Comparison of ENCODE assay signal across 9 cellular contexts in the genomic region with DNA sequence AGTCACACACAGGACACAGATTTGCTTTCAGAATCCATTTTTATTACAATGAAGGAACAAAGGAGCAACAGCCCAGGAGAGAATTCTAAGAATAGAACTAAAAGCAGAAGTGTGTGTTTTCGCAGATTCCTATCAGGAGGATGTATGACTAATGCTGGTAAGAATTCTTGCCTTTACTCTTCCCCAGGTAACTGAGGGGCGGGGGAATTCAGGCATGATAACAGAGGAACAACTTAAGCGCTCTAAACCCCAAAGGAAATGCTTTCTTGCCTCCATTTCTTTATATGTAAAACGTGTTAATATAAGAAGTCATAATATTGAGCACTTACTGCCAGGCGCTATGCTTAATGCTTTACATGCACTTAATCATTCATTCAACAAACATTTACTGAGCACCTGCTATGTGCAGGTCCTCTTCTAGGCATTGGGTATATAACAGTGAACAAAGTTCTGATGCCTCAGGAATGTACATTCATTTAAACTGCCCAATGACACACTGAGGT. TPM values are rescaled to one million over a fixed set of nuclear protein-coding genes. Genes with fewer than 3 reads are reported as not detected.
A peak's percentile ranks its signal among the peaks of the same experiment; 100 is the strongest.
DNase-seq lines count a peak whose midpoint lies in the region; ATAC-seq, FAIRE-seq and TF ChIP-seq lines count a peak whose summit lies in the region.
"Had no signal": no experiment of that assay in that cellular context is flagged by ENCODE, and none has a peak within 500 bp of the region (broad histone marks: within the 10 kb centered on the region; RNA-seq: fewer than 3 reads in every experiment).

No MANE protein-coding gene starts in this region.

- H3K36me3 ChIP-seq in OCI-LY3 (replicated peaks; ENCODE audit: low read depth, low read length) (no peaks in the 10 kb centered on the region), bronchial epithelial cell (ENCODE audit: control insufficient read depth, insufficient read depth, low read length) (no peaks in the 10 kb centered on the region)

- CTCF ChIA-PET in activated CD4-positive, alpha-beta T cell treated with anti-CD3 and anti-CD28 coated beads for 36 hours (lab: Charles Lee) = no interaction called here

- H3K4me3 Mint-ChIP-seq in activated CD4-positive, alpha-beta T cell treated with anti-CD3 and anti-CD28 coated beads for 36 hours = peak overlapping the region; percentile 49
- no peak overlapping the region for H3K4me3 Mint-ChIP-seq in stimulated activated memory B cell treated with anti-CD40 and anti-IgM and Interleukin-4, amounts not matched to agents 10 μg/mL and 1 μg/mL and 100 μg/mL, for 72 hours
- H3K4me3 Mint-ChIP-seq: HFFc6 had no signal

- no peak overlapping the region for H3K9ac ChIP-seq in OCI-LY3 (ENCODE audit: low read length)

- POLR2A ChIA-PET in activated CD4-positive, alpha-beta T cell treated with anti-CD3 and anti-CD28 coated beads for 36 hours (lab: Charles Lee) = no interaction called here

- peak; percentile 48 for ATAC-seq in activated CD4-positive, alpha-beta T cell treated with anti-CD3 and anti-CD28 coated beads for 36 hours
- peak; percentile 48 for ATAC-seq in stimulated activated memory B cell treated with anti-CD40 and anti-IgM and Interleukin-4, amounts not matched to agents 10 μg/mL and 1 μg/mL and 100 μg/mL, for 72 hours
- no peak for ATAC-seq in HG03097 (IDR thresholded peaks at IDR 0.05; ENCODE audit: low FRiP score, unreplicated experiment)

- H3K79me2 ChIP-seq in OCI-LY3 (ENCODE audit: low read length) = no peaks in the 10 kb centered on the region

- peaks cover 67% of the 10 kb centered on the region for H3K4me1 Mint-ChIP-seq in activated CD4-positive, alpha-beta T cell treated with anti-CD3 and anti-CD28 coated beads for 36 hours
- H3K4me1 Mint-ChIP-seq in stimulated activated memory B cell treated with anti-CD40 and anti-IgM and Interleukin-4, amounts not matched to agents 10 μg/mL and 1 μg/mL and 100 μg/mL, for 72 hours = peaks cover 41% of the 10 kb centered on the region

- H3K27me3 Mint-ChIP-seq in activated CD4-positive, alpha-beta T cell treated with anti-CD3 and anti-CD28 coated beads for 36 hours = no peaks in the 10 kb centered on the region
- H3K27me3 Mint-ChIP-seq in stimulated activated memory B cell treated with anti-CD40 and anti-IgM and Interleukin-4, amounts not matched to agents 10 μg/mL and 1 μg/mL and 100 μg/mL, for 72 hours = peaks cover 24% of the 10 kb centered on the region

- no peak for FAIRE-seq in bronchial epithelial cell (lab: Jason Lieb, UNC)

- TF ChIP-seq CTCF in OCI-LY3 (IDR thresholded peaks at IDR 0.05; ENCODE audit: low read depth, low read length) (no peak), bronchial epithelial cell (IDR thresholded peaks at IDR 0.05; ENCODE audit: insufficient read depth, low read length, severe bottlenecking) (no peak)

- no peaks in the 10 kb centered on the region for H4K20me1 ChIP-seq in OCI-LY3 (ENCODE audit: insufficient read depth, low read length)

- no peak overlapping the region for H3K27ac ChIP-seq in OCI-LY3 (ENCODE audit: low read length)

- peak overlapping the region; percentile 62 for H3K27ac Mint-ChIP-seq in activated CD4-positive, alpha-beta T cell treated with anti-CD3 and anti-CD28 coated beads for 36 hours
- peak overlapping the region; percentile 68 for H3K27ac Mint-ChIP-seq in stimulated activated memory B cell treated with anti-CD40 and anti-IgM and Interleukin-4, amounts not matched to agents 10 μg/mL and 1 μg/mL and 100 μg/mL, for 72 hours
- H3K27ac Mint-ChIP-seq: HFFc6 had no signal

- H3K4me3 ChIP-seq in OCI-LY3 (ENCODE audit: low read length) = peak overlapping the region; percentile 20; the same call in 1 of the 2 replicates
- no peak overlapping the region for H3K4me3 ChIP-seq in bronchial epithelial cell (ENCODE audit: low read depth, low read length)

- H3K9me3 Mint-ChIP-seq in activated CD4-positive, alpha-beta T cell treated with anti-CD3 and anti-CD28 coated beads for 36 hours (ENCODE audit: low read depth) = no peaks in the 10 kb centered on the region
- H3K9me3 Mint-ChIP-seq in stimulated activated memory B cell treated with anti-CD40 and anti-IgM and Interleukin-4, amounts not matched to agents 10 μg/mL and 1 μg/mL and 100 μg/mL, for 72 hours = no peaks in the 10 kb centered on the region
- H3K9me3 Mint-ChIP-seq: HFFc6 had no signal

- peaks cover 33% of the 10 kb centered on the region for H3K4me1 ChIP-seq in OCI-LY3 (ENCODE audit: low read length)

- H3K27me3 ChIP-seq in OCI-LY3 (ENCODE audit: low read depth, low read length) (peaks cover 42% of the 10 kb centered on the region), bronchial epithelial cell (ENCODE audit: control insufficient read depth, insufficient read depth, low read length) (no peaks in the 10 kb centered on the region)

- H3K4me2 ChIP-seq in OCI-LY3 (ENCODE audit: low read length) = peak overlapping the region; percentile 42

- H3K36me3 Mint-ChIP-seq in activated CD4-positive, alpha-beta T cell treated with anti-CD3 and anti-CD28 coated beads for 36 hours (ENCODE audit: low read depth) = no peaks in the 10 kb centered on the region
- no peaks in the 10 kb centered on the region for H3K36me3 Mint-ChIP-seq in stimulated activated memory B cell treated with anti-CD40 and anti-IgM and Interleukin-4, amounts not matched to agents 10 μg/mL and 1 μg/mL and 100 μg/mL, for 72 hours

- intact Hi-C loops in activated CD4-positive, alpha-beta T cell treated with anti-CD3 and anti-CD28 coated beads for 36 hours (cut with DNase I, micrococcal nuclease) = loop anchor here in 1 of 2 experiments (10.0 kb wide), 1 partner anchor 631 kb away; no protein-coding TSS in a partner anchor

- H2AFZ ChIP-seq in OCI-LY3 (ENCODE audit: low read depth, low read length) = no peak overlapping the region

- DNase-seq in activated CD4-positive, alpha-beta T cell treated with anti-CD3 and anti-CD28 coated beads for 36 hours = peak; percentile 36
- DNase-seq in activated CD4-positive, alpha-beta T cell treated with anti-CD3 and anti-CD28 coated beads, Interleukin-2, amount 50 U/mL, for 1 hour = no peak
- peak; percentile 91 for DNase-seq in bronchial epithelial cell (ENCODE audit: low read depth)
- DNase-seq in NCI-H1092 treated with DMSO at 0.1 percent for 48 hours (lab: John Stamatoyannopoulos, UW) = no peak
- no peak for DNase-seq in UCSD-AML1 (lab: John Stamatoyannopoulos, UW; ENCODE audit: unreplicated experiment)
- DNase-seq: HFFc6 had no signal

- H3K9me3 ChIP-seq in OCI-LY3 (ENCODE audit: insufficient read depth, low read length) = no peaks in the 10 kb centered on the region

RNA-seq across cellular contexts. Expression of gene HCAR1, which starts 4.5 kb away (rescaled TPM):
- under 1 TPM; 0.39 to 0.67 TPM for total RNA-seq in activated CD4-positive, alpha-beta T cell treated with anti-CD3 and anti-CD28 coated beads for 36 hours
- total RNA-seq in bronchial epithelial cell = under 0.01 and 0.13 TPM in 2 replicates
- total RNA-seq: HFFc6 had no signal

RNA-seq across cellular contexts. Expression of gene HCAR3, which starts 9.5 kb away (rescaled TPM):
- total RNA-seq in activated CD4-positive, alpha-beta T cell treated with anti-CD3 and anti-CD28 coated beads for 36 hours = under 1 TPM; 0.07 to 0.09 TPM
- total RNA-seq in bronchial epithelial cell = 0.26 and 0.77 TPM in 2 replicates
- total RNA-seq: HFFc6 had no signal

RNA-seq across cellular contexts. Expression of gene HCAR2, which starts 22.9 kb away (rescaled TPM):
- not detected for total RNA-seq in activated CD4-positive, alpha-beta T cell treated with anti-CD3 and anti-CD28 coated beads for 36 hours
- total RNA-seq in bronchial epithelial cell = 1.6 and 3.3 TPM in 2 replicates
- total RNA-seq: HFFc6 had no signal

RNA-seq across cellular contexts. Expression of gene DENR, which starts 26.5 kb away (rescaled TPM):
- total RNA-seq in activated CD4-positive, alpha-beta T cell treated with anti-CD3 and anti-CD28 coated beads for 36 hours = 10 to 100 TPM; 64.1 to 76.9 TPM
- total RNA-seq in bronchial epithelial cell = 35.3 and 49.7 TPM in 2 replicates

RNA-seq across cellular contexts. Expression of gene CCDC62, which starts 48.3 kb away (rescaled TPM):
- total RNA-seq in activated CD4-positive, alpha-beta T cell treated with anti-CD3 and anti-CD28 coated beads for 36 hours = 1 to 10 TPM in 1 of 2 experiments, under 1 TPM in 1; 0.63 to 1.3 TPM
- total RNA-seq in bronchial epithelial cell = 0.79 and 1.2 TPM in 2 replicates

Comparison
In these comparisons a context has a peak if more than half of its experiments do, and no peak if none do; other contexts are left out.
1. DNase-seq: peak in activated CD4-positive, alpha-beta T cell treated with anti-CD3 and anti-CD28 coated beads for 36 hours (single experiment) and bronchial epithelial cell (single experiment); none in activated CD4-positive, alpha-beta T cell treated with anti-CD3 and anti-CD28 coated beads, Interleukin-2, amount 50 U/mL, for 1 hour (single experiment), NCI-H1092 treated with DMSO at 0.1 percent for 48 hours (single experiment) and UCSD-AML1 (single experiment).